ENCODE assay signal across 8 cellular contexts in the genomic region with DNA sequence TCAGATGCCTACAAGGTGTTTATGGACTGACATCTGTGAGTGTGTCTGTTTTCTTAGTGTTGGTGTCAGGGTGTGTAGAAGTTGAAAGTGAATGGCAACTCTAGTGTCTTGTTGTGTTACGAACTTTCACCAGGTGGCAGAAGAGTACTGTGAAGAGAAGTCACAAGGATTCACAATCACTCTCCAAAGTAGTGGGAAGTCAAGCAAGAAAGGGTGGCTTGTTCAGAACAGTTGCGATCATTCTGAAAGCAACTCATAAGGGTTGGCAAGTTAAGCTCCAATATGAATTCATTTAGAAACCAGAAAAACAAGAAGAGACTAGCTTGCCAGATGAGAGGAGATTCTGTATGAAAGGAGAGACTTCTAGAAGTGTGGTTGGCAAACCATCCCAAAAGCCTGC.
DNase-seq lines count a peak whose midpoint lies in the region; ATAC-seq and TF ChIP-seq lines count a peak whose summit lies in the region.

No MANE protein-coding gene starts in this region.

- peak; percentile 64 for TF ChIP-seq CTCF in lower lobe of right lung (IDR thresholded peaks at IDR 0.05)
- TF ChIP-seq CTCF in upper lobe of right lung (IDR thresholded peaks at IDR 0.05) = peak; percentile 68

- no peaks in the 10 kb centered on the region for H3K27me3 ChIP-seq in lower lobe of right lung (ENCODE audit: low read depth)
- no peaks in the 10 kb centered on the region for H3K27me3 ChIP-seq in upper lobe of right lung

- no peaks in the 10 kb centered on the region for H3K36me3 ChIP-seq in lower lobe of right lung
- H3K36me3 ChIP-seq in upper lobe of right lung = no peaks in the 10 kb centered on the region

- no peak overlapping the region for H3K4me3 ChIP-seq in lower lobe of right lung
- no peak overlapping the region for H3K4me3 ChIP-seq in upper lobe of right lung

- peak; percentile 41 for DNase-seq in activated CD4-positive, alpha-beta T cell treated with anti-CD3 and anti-CD28 coated beads for 48 hours
- DNase-seq in activated CD4-positive, alpha-beta T cell treated with anti-CD3 and anti-CD28 coated beads, Interleukin-2, amount 50 U/mL, for 4 hours = no peak
- DNase-seq in SHP77 treated with DMSO at 0.1 percent for 48 hours (lab: John Stamatoyannopoulos, UW) (peak; percentile 40), lower lobe of right lung (no peak), upper lobe of right lung (no peak)
- peak; percentile 52 for DNase-seq in central memory CD4-positive, alpha-beta T cell

- peak; percentile 62 for ATAC-seq in GM21381 (IDR thresholded peaks at IDR 0.05; ENCODE audit: unreplicated experiment)
- peak; percentile 45 for ATAC-seq in HG03565 (IDR thresholded peaks at IDR 0.05; ENCODE audit: unreplicated experiment)
- peak; percentile 83 to 86 for ATAC-seq in lower lobe of right lung
- peak; percentile 86 for ATAC-seq in upper lobe of right lung

- H3K4me1 ChIP-seq in lower lobe of right lung (peaks cover 27% of the 10 kb centered on the region), upper lobe of right lung (peaks cover 23% of the 10 kb centered on the region)

- H3K9me3 ChIP-seq in lower lobe of right lung (no peaks in the 10 kb centered on the region), upper lobe of right lung (no peaks in the 10 kb centered on the region)

- intact Hi-C loops in lower lobe of right lung (cut with DNase I) = no loop called here
- intact Hi-C loops in upper lobe of right lung (cut with DNase I) = loop anchor here (10.0 kb wide), 1 partner anchor 460 kb away; the partner anchor contains the start of gene TNFSF4

- H3K27ac ChIP-seq in lower lobe of right lung = peak overlapping the region; percentile 64
- peak overlapping the region; percentile 76 for H3K27ac ChIP-seq in upper lobe of right lung

Comparison
In these comparisons a context has a peak if more than half of its experiments do, and no peak if none do; other contexts are left out.
1. DNase-seq: peak in activated CD4-positive, alpha-beta T cell treated with anti-CD3 and anti-CD28 coated beads for 48 hours (single experiment), SHP77 treated with DMSO at 0.1 percent for 48 hours (single experiment) and central memory CD4-positive, alpha-beta T cell (single experiment); none in activated CD4-positive, alpha-beta T cell treated with anti-CD3 and anti-CD28 coated beads, Interleukin-2, amount 50 U/mL, for 4 hours (0 of 2), lower lobe of right lung (single experiment) and upper lobe of right lung (single experiment).
2. Peak in every context shown above with its lines, with median percentiles within 50 percentile points of each other: ATAC-seq.